Comparison of ENCODE assay signal across 22 cellular contexts in genomic region chr16:73177896-73178295, GRCh38.
"Had no signal": no experiment of that assay in that cellular context is flagged by ENCODE, and none has a peak within 500 bp of the region (broad histone marks: within the 10 kb centered on the region; RNA-seq: fewer than 3 reads in every experiment).

No MANE protein-coding gene starts in this region.

- H3K4me3 ChIP-seq: lung, right lobe of liver, thoracic aorta, tibial nerve, upper lobe of right lung, uterus had no signal

- H3K79me2 ChIP-seq: parathyroid adenoma had no signal

- DNase-seq: cortex of kidney; effector memory CD8-positive, alpha-beta T cell; kidney; naive thymus-derived CD8-positive, alpha-beta T cell; right lobe of liver; small intestine; stimulated activated CD4-positive, alpha-beta T cell treated with anti-CD3 and anti-CD28 coated beads, Interleukin-15, amount 100 ng/mL, for 24 hours; stimulated activated CD4-positive, alpha-beta T cell treated with anti-CD3 and anti-CD28 coated beads, Interleukin-2, amount 100 ng/mL, for 48 hours; stimulated activated naive B cell treated with anti-CD40 and anti-IgM and Interleukin-4, amounts not matched to agents 10 μg/mL and 1 μg/mL and 100 μg/mL, for 72 hours; upper lobe of right lung; uterus had no signal

- H3K36me3 Mint-ChIP-seq: memory B cell; naive thymus-derived CD8-positive, alpha-beta T cell; stimulated activated naive B cell treated with anti-CD40 and anti-IgM and Interleukin-4, amounts not matched to agents 10 μg/mL and 1 μg/mL and 100 μg/mL, for 72 hours had no signal

- H3K27ac Mint-ChIP-seq: effector memory CD8-positive, alpha-beta T cell; memory B cell; naive thymus-derived CD8-positive, alpha-beta T cell; progenitor cell of endocrine pancreas; stimulated activated naive B cell treated with anti-CD40 and anti-IgM and Interleukin-4, amounts not matched to agents 10 μg/mL and 1 μg/mL and 100 μg/mL, for 72 hours; stimulated activated naive CD8-positive, alpha-beta T cell treated with anti-CD3 and anti-CD28 coated beads, Interleukin-15, Interleukin-2, amounts not matched to agents 100 ng/mL and 50 ng/mL, for 24 hours had no signal

- FAIRE-seq: endometrium, frontal cortex, kidney, small intestine had no signal

- H3K36me3 ChIP-seq: neutrophil, right lobe of liver, thoracic aorta, tibial nerve, upper lobe of right lung, uterus had no signal

- H3K9ac ChIP-seq: parathyroid adenoma had no signal

- H3K9me3 Mint-ChIP-seq: memory B cell; naive thymus-derived CD8-positive, alpha-beta T cell; neural crest cell; stimulated activated naive B cell treated with anti-CD40 and anti-IgM and Interleukin-4, amounts not matched to agents 10 μg/mL and 1 μg/mL and 100 μg/mL, for 72 hours; stimulated activated naive CD8-positive, alpha-beta T cell treated with anti-CD3 and anti-CD28 coated beads, Interleukin-15, Interleukin-2, amounts not matched to agents 100 ng/mL and 50 ng/mL, for 24 hours had no signal

- H3K4me1 ChIP-seq: parathyroid adenoma, right lobe of liver, uterus had no signal

- H3K4me1 Mint-ChIP-seq: memory B cell; naive thymus-derived CD8-positive, alpha-beta T cell; stimulated activated naive B cell treated with anti-CD40 and anti-IgM and Interleukin-4, amounts not matched to agents 10 μg/mL and 1 μg/mL and 100 μg/mL, for 72 hours had no signal

- H3K27ac ChIP-seq: neutrophil, parathyroid adenoma, right lobe of liver, thoracic aorta, tibial nerve, upper lobe of right lung, uterus had no signal

- H3K27me3 Mint-ChIP-seq: effector memory CD8-positive, alpha-beta T cell; stimulated activated naive CD8-positive, alpha-beta T cell treated with anti-CD3 and anti-CD28 coated beads, Interleukin-15, Interleukin-2, amounts not matched to agents 100 ng/mL and 50 ng/mL, for 24 hours had no signal

- H3K9me3 ChIP-seq: neutrophil, right lobe of liver, thoracic aorta, tibial nerve, upper lobe of right lung, uterus had no signal

- H3K4me3 Mint-ChIP-seq: effector memory CD8-positive, alpha-beta T cell; memory B cell; naive thymus-derived CD8-positive, alpha-beta T cell; neural crest cell; stimulated activated naive B cell treated with anti-CD40 and anti-IgM and Interleukin-4, amounts not matched to agents 10 μg/mL and 1 μg/mL and 100 μg/mL, for 72 hours; stimulated activated naive CD8-positive, alpha-beta T cell treated with anti-CD3 and anti-CD28 coated beads, Interleukin-15, Interleukin-2, amounts not matched to agents 100 ng/mL and 50 ng/mL, for 24 hours had no signal

- H2AFZ ChIP-seq: parathyroid adenoma had no signal

- H3K27me3 ChIP-seq: neutrophil, right lobe of liver, tibial nerve, upper lobe of right lung, uterus had no signal
